In the genomic region with DNA sequence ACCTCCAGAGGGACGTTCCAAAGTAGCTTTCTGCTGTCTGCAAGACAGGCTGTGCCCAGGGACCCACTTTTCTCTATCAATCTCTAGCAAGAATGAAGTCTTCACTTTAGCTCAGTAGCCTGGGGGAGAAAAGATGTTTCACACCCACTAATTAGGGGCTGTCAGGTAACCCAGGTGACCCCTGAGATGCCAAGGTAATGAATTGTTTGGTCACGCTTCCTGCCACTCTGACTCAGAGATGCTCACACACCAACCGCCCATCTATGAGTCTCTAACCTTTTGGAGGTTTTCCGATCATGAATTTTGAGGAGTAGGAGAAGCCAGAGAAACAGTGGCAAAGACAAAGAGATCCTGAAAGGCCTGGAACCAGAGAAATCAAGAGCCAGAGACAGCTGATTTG, we compare ENCODE assay signal across 1 cellular context.
TF ChIP-seq lines count a peak whose summit lies in the region.

No MANE protein-coding gene starts in this region.

TF ChIP-seq in GM23338, 12 proteins besides CTCF, POLR2A, EP300 and RAD21 (continued from another document):
- TF ChIP-seq, protein P1, sequence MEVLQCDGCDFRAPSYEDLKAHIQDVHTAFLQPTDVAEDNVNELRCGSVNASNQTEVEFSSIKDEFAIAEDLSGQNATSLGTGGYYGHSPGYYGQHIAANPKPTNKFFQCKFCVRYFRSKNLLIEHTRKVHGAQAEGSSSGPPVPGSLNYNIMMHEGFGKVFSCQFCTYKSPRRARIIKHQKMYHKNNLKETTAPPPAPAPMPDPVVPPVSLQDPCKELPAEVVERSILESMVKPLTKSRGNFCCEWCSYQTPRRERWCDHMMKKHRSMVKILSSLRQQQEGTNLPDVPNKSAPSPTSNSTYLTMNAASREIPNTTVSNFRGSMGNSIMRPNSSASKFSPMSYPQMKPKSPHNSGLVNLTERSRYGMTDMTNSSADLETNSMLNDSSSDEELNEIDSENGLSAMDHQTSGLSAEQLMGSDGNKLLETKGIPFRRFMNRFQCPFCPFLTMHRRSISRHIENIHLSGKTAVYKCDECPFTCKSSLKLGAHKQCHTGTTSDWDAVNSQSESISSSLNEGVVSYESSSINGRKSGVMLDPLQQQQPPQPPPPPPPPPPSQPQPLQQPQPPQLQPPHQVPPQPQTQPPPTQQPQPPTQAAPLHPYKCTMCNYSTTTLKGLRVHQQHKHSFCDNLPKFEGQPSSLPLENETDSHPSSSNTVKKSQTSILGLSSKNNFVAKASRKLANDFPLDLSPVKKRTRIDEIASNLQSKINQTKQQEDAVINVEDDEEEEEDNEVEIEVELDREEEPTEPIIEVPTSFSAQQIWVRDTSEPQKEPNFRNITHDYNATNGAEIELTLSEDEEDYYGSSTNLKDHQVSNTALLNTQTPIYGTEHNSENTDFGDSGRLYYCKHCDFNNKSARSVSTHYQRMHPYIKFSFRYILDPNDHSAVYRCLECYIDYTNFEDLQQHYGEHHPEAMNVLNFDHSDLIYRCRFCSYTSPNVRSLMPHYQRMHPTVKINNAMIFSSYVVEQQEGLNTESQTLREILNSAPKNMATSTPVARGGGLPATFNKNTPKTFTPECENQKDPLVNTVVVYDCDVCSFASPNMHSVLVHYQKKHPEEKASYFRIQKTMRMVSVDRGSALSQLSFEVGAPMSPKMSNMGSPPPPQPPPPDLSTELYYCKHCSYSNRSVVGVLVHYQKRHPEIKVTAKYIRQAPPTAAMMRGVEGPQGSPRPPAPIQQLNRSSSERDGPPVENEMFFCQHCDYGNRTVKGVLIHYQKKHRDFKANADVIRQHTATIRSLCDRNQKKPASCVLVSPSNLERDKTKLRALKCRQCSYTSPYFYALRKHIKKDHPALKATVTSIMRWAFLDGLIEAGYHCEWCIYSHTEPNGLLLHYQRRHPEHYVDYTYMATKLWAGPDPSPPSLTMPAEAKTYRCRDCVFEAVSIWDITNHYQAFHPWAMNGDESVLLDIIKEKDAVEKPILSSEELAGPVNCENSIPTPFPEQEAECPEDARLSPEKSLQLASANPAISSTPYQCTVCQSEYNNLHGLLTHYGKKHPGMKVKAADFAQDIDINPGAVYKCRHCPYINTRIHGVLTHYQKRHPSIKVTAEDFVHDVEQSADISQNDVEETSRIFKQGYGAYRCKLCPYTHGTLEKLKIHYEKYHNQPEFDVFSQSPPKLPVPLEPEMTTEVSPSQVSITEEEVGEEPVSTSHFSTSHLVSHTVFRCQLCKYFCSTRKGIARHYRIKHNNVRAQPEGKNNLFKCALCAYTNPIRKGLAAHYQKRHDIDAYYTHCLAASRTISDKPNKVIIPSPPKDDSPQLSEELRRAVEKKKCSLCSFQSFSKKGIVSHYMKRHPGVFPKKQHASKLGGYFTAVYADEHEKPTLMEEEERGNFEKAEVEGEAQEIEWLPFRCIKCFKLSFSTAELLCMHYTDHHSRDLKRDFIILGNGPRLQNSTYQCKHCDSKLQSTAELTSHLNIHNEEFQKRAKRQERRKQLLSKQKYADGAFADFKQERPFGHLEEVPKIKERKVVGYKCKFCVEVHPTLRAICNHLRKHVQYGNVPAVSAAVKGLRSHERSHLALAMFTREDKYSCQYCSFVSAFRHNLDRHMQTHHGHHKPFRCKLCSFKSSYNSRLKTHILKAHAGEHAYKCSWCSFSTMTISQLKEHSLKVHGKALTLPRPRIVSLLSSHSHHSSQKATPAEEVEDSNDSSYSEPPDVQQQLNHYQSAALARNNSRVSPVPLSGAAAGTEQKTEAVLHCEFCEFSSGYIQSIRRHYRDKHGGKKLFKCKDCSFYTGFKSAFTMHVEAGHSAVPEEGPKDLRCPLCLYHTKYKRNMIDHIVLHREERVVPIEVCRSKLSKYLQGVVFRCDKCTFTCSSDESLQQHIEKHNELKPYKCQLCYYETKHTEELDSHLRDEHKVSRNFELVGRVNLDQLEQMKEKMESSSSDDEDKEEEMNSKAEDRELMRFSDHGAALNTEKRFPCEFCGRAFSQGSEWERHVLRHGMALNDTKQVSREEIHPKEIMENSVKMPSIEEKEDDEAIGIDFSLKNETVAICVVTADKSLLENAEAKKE (CRISPR knock-in tag; IDR thresholded peaks at IDR 0.05): no peak
- TF ChIP-seq EZH2phosphoT487 (IDR thresholded peaks at IDR 0.05; ENCODE audit: unreplicated experiment) (no peak), CREB1 (CRISPR knock-in tag; IDR thresholded peaks at IDR 0.05; ENCODE audit: low read depth) (no peak), POLR2AphosphoS5 (IDR thresholded peaks at IDR 0.05; ENCODE audit: low read depth) (no peak)
